ENCODE assay signal across 13 cellular contexts in the genomic region with DNA sequence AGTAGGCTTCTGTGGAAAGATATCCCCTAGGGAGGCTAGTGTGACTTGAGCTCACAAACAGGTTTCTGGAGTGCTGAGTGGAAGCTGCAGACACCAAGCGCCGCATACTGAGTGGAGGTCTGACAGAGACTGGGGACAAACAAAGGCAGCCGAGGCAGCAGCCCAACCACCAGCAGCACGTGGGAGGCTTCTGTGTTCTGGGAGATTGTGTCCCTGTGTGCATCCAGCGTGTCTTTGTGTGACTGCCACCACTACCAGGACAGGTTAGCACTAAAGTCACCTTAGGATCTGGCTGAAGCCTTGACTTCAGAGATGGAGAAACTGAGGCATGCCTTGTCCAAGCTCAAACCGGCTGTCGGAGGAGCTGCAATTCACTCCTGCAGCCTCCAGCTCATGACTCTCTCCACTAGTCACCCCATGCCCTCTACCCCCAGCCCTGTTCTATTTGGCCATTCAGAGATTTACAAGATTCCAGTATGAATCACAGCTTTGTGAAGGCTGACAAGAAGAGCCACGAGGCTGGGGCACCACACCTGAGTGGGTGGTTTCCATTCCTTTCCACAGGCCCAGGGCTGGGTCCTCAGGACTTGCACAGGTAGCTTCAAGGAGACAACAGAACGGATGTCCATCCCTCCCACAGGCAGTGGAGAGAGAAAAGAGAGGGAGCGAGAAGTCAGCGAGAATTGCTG.
DNase-seq lines count a peak whose midpoint lies in the region; ATAC-seq and TF ChIP-seq lines count a peak whose summit lies in the region.
"Had no signal": no experiment of that assay in that cellular context is flagged by ENCODE, and none has a peak within 500 bp of the region (broad histone marks: within the 10 kb centered on the region; RNA-seq: fewer than 3 reads in every experiment).

No MANE protein-coding gene starts in this region.

- H3K4ac ChIP-seq in IMR-90 (ENCODE audit: low read depth, low read length) = peak overlapping the region; percentile 50; the same call in 1 of the 2 replicates

- CTCF ChIA-PET in IMR-90 (lab: Yijun Ruan, JAX) (interaction anchor here (1.0 kb wide), 1 partner anchor 9 kb away, joined by 4 read pairs; no protein-coding TSS in a partner anchor), mammary epithelial cell (lab: Charles Lee; ENCODE audit: low non-redundant PET) (interaction anchor here (0.7 kb wide), 1 partner anchor 25 kb away, joined by 6 read pairs; no protein-coding TSS in a partner anchor)

- H2BK5ac ChIP-seq in IMR-90 (ENCODE audit: low read depth, low read length, poor library complexity, severe bottlenecking) = peak overlapping the region; percentile 58

- TF ChIP-seq RAD21 in IMR-90 (IDR thresholded peaks at IDR 0.05; ENCODE audit: low read length) = no peak

- peak overlapping the region; percentile 34; the same call in 1 of the 2 replicates for H3K18ac ChIP-seq in IMR-90 (ENCODE audit: low read depth, low read length)

- ATAC-seq in IMR-90 (ENCODE audit: low read depth) (peak; percentile 26; the same call in 1 of the 2 replicates), HG03439 (IDR thresholded peaks at IDR 0.05; ENCODE audit: unreplicated experiment) (no peak), HG03457 (IDR thresholded peaks at IDR 0.05; ENCODE audit: unreplicated experiment) (no peak)

- intact Hi-C loops in IMR-90 (cut with micrococcal nuclease) = no loop called here
- intact Hi-C loops in mammary epithelial cell (cut with micrococcal nuclease) = loop anchor here (5.0 kb wide), 2 partner anchors 38 to 47 kb away; no protein-coding TSS in a partner anchor

- WGBS in IMR-90 (ENCODE audit: extremely low coverage in 2 of 2, insufficient read length in 1 of 2), 2 experiments = 78% methylated on average over 6 of the region's 11 CpGs; no CpG with 5 or more reads in 1 of the 2 experiments
- 82% methylated on average over 11 of the region's 11 CpGs for WGBS in mammary epithelial cell (ENCODE audit: low coverage, missing lambda C conversion rate)

- TF ChIP-seq CTCF in IMR-90 (conservative IDR thresholded peaks at IDR 0.05; ENCODE audit: low read depth, low read length) = no peak
- TF ChIP-seq CTCF in mammary epithelial cell (conservative IDR thresholded peaks at IDR 0.05 in 1 of 2, IDR thresholded peaks at IDR 0.05 in 1 of 2; ENCODE audit: extremely low read depth in 1 of 2, insufficient read depth in 1 of 2, low read depth in 1 of 2, low read length in 2 of 2) = no peak

- H2BK15ac ChIP-seq in IMR-90 (ENCODE audit: low read depth, low read length) = peak overlapping the region; percentile 5; the same call in 1 of the 3 replicates

- H4K20me1 ChIP-seq in IMR-90 (ENCODE audit: insufficient read depth, low read length) = peaks cover 45% of the 10 kb centered on the region
- H4K20me1 ChIP-seq in mammary epithelial cell (ENCODE audit: insufficient read depth, low read length) = no peaks in the 10 kb centered on the region

- peak overlapping the region; percentile 29 for H2AFZ ChIP-seq in IMR-90 (replicated peaks; ENCODE audit: low read length, poor library complexity)
- no peak overlapping the region for H2AFZ ChIP-seq in mammary epithelial cell (ENCODE audit: low read depth, low read length)

- H3K79me2 ChIP-seq in mammary epithelial cell (ENCODE audit: insufficient read depth, low read length) = peaks cover 87% of the 10 kb centered on the region

- H2AK9ac ChIP-seq in IMR-90 (replicated peaks; ENCODE audit: low read depth, low read length, poor library complexity) = peak overlapping the region; percentile 90

- H4K91ac ChIP-seq in IMR-90 (ENCODE audit: insufficient read depth, low read depth, low read length) = peak overlapping the region; percentile 55

- H3K79me1 ChIP-seq in IMR-90 (ENCODE audit: low read depth in 1 of 2, low read length in 2 of 2) = peaks cover 53 to 99% of the 10 kb centered on the region in 2 experiments

- peak; percentile 25 for DNase-seq in ACHN
- DNase-seq in IMR-90 = peak; percentile 61
- peak; percentile 84 for DNase-seq in mammary epithelial cell
- DNase-seq in SIG-M5 (lab: John Stamatoyannopoulos, UW) = no peak
- DNase-seq in dermis blood vessel endothelial cell = no peak
- DNase-seq: activated CD4-positive, alpha-beta T cell treated with anti-CD3 and anti-CD28 coated beads, Interleukin-2, amount 10 ng/mL, durations not matched to agents 7 days and 5 days; activated naive CD8-positive, alpha-beta T cell treated with anti-CD3 and anti-CD28 coated beads for 36 hours; CD4-positive, CD25-positive, alpha-beta regulatory T cell; mesendoderm; MG63 had no signal

- H3K4me3 ChIP-seq in IMR-90 (ENCODE audit: insufficient read depth, low read depth, low read length) (no peak overlapping the region), mammary epithelial cell (replicated peaks in 1 of 3; ENCODE audit: insufficient read depth in 1 of 3, low read depth in 2 of 3, low read length in 3 of 3) (no peak overlapping the region), muscle layer of colon (ENCODE audit: low read depth in 1 of 2, low read length in 2 of 2) (no peak overlapping the region)
- H3K4me3 ChIP-seq: MG63 had no signal

- H3K23ac ChIP-seq in IMR-90 (ENCODE audit: low read depth, low read length) = 0 out of 2 replicates have a peak overlapping the region, but pooled peaks have one; percentile 11

- no peak overlapping the region for H2BK20ac ChIP-seq in IMR-90 (ENCODE audit: low read depth, low read length)

- 0 out of 2 replicates have a peak overlapping the region, but pooled peaks have one; percentile 5 for H2BK120ac ChIP-seq in IMR-90 (ENCODE audit: low read depth, low read length)

- H3K9me1 ChIP-seq in IMR-90 (ENCODE audit: insufficient read depth, low read length) = peaks cover 53% of the 10 kb centered on the region

- H3K9me3 ChIP-seq in IMR-90 (ENCODE audit: control insufficient read depth, insufficient read depth, low read length) (no peaks in the 10 kb centered on the region), mammary epithelial cell (replicated peaks; ENCODE audit: insufficient read depth, low read length) (no peaks in the 10 kb centered on the region), muscle layer of colon (ENCODE audit: low read length) (no peaks in the 10 kb centered on the region)
- H3K9me3 ChIP-seq: MG63 had no signal

- in situ Hi-C loops in ACHN (cut with HindIII; ENCODE audit: low pct_ligation_motif_present, low pct_unique_long_range_greater_than_20kb, low sequenced_read_pairs) = no loop called here
- in situ Hi-C loops in IMR-90 (cut with MboI; ENCODE audit: low sequenced_read_pairs) = no loop called here
- in situ Hi-C loops in mammary epithelial cell (cut with MboI; ENCODE audit: low sequenced_read_pairs in 2 of 2) = no loop called here

- H3K4me2 ChIP-seq in IMR-90 (ENCODE audit: low read depth, low read length) = peak overlapping the region; percentile 23; the same call in 1 of the 2 replicates
- no peak overlapping the region for H3K4me2 ChIP-seq in mammary epithelial cell (ENCODE audit: insufficient read depth, low read depth, low read length)

- no peak overlapping the region for H4K5ac ChIP-seq in IMR-90 (ENCODE audit: low read depth, low read length)

- H3K36me3 ChIP-seq in IMR-90 (ENCODE audit: control insufficient read depth, insufficient read depth, low read length) = peaks cover 18% of the 10 kb centered on the region
- H3K36me3 ChIP-seq in mammary epithelial cell (ENCODE audit: insufficient read depth, low read length) = peaks cover 7% of the 10 kb centered on the region
- H3K36me3 ChIP-seq in muscle layer of colon (ENCODE audit: insufficient read depth, low read length) = no peaks in the 10 kb centered on the region
- H3K36me3 ChIP-seq: MG63 had no signal

- H3K4me1 ChIP-seq in IMR-90 (ENCODE audit: control insufficient read depth, insufficient read depth, low read length) = peaks cover 54% of the 10 kb centered on the region
- H3K4me1 ChIP-seq in mammary epithelial cell (ENCODE audit: insufficient read depth, low read length) = peaks cover 25% of the 10 kb centered on the region
- peaks cover 38% of the 10 kb centered on the region for H3K4me1 ChIP-seq in muscle layer of colon (ENCODE audit: insufficient read depth, low read length)

- H3K27ac ChIP-seq in IMR-90 (ENCODE audit: insufficient read depth, low read length) (peak overlapping the region; percentile 11; the same call in 1 of the 2 replicates), mammary epithelial cell (ENCODE audit: insufficient read depth, low read depth, low read length) (peak overlapping the region; percentile 2), muscle layer of colon (ENCODE audit: low read depth, low read length) (peak overlapping the region; percentile 12)

- H3K27me3 ChIP-seq in IMR-90 (ENCODE audit: control insufficient read depth, insufficient read depth, low read length) (no peaks in the 10 kb centered on the region), mammary epithelial cell (ENCODE audit: insufficient read depth, low read length) (no peaks in the 10 kb centered on the region), muscle layer of colon (ENCODE audit: control insufficient read depth in 1 of 2, insufficient read depth in 2 of 2, low read length in 2 of 2) (no peaks in the 10 kb centered on the region)
- H3K27me3 ChIP-seq: MG63 had no signal

- no TSS peak for BruUV-seq in IMR-90 (replicated peaks; lab: Mats Ljungman, UMichigan)
- no TSS peak for BruUV-seq in mammary epithelial cell (replicated peaks; lab: Mats Ljungman, UMichigan)

- peak overlapping the region; percentile 91 for H2AK5ac ChIP-seq in IMR-90 (ENCODE audit: low read depth, low read length)

- H3K9ac ChIP-seq in IMR-90 (ENCODE audit: low read depth, low read length) (no peak overlapping the region), mammary epithelial cell (ENCODE audit: insufficient read depth, low read length) (no peak overlapping the region), muscle layer of colon (ENCODE audit: low read length) (no peak overlapping the region)

- TF ChIP-seq POLR2A in IMR-90 (IDR thresholded peaks at IDR 0.05; ENCODE audit: low read depth, low read length) = no peak

- peak overlapping the region; percentile 6 to 41; a peak in 2 of 4 replicates for H4K8ac ChIP-seq in IMR-90 (ENCODE audit: low read depth in 2 of 2, low read length in 2 of 2)

- POLR2A ChIA-PET in IMR-90 (lab: Charles Lee; ENCODE audit: unreplicated experiment) = no interaction called here

- H3K14ac ChIP-seq in IMR-90 (replicated peaks; ENCODE audit: low read depth, low read length) = peak overlapping the region; percentile 59

- no peak overlapping the region for H3K56ac ChIP-seq in IMR-90 (ENCODE audit: extremely low read depth, insufficient read depth, low read length)

- dilution Hi-C loops in IMR-90 (cut with HindIII; ENCODE audit: low sequenced_read_pairs, unreplicated experiment) (no loop called here), mammary epithelial cell (cut with HindIII; ENCODE audit: low sequenced_read_pairs) (no loop called here)

TF ChIP-seq in IMR-90, 13 proteins besides CTCF, POLR2A, EP300 and RAD21:
- TF ChIP-seq CHD1 (IDR thresholded peaks at IDR 0.05; ENCODE audit: low read depth, low read length) (no peak), FOS (IDR thresholded peaks at IDR 0.05; ENCODE audit: low read depth, low read length) (0 out of 2 replicates have a peak, but pooled peaks have one; percentile 16)

Comparison
In these comparisons a context has a peak if more than half of its experiments do, and no peak if none do; other contexts are left out.
1. DNase-seq: peak in ACHN (single experiment), IMR-90 (single experiment) and mammary epithelial cell (single experiment); none in SIG-M5 (single experiment) and dermis blood vessel endothelial cell (single experiment).
2. Peak in every context shown above with its lines, with median percentiles within 50 percentile points of each other: H3K27ac ChIP-seq.